ENCODE assay signal across 24 cellular contexts in genomic region chr20:8398289-8399051, GRCh38.
DNase-seq lines count a peak whose midpoint lies in the region; ATAC-seq, FAIRE-seq and TF ChIP-seq lines count a peak whose summit lies in the region.
"Had no signal": no experiment of that assay in that cellular context is flagged by ENCODE, and none has a peak within 500 bp of the region (broad histone marks: within the 10 kb centered on the region; RNA-seq: fewer than 3 reads in every experiment).

No MANE protein-coding gene starts in this region.

- H3K9ac ChIP-seq in SU-DHL-6 (ENCODE audit: low read length) (no peak overlapping the region), kidney (ENCODE audit: low read length in 2 of 2) (no peak overlapping the region)

- H3K9me3 ChIP-seq in BE2C, result no peaks in the 10 kb centered on the region
- H3K9me3 ChIP-seq in SU-DHL-6 (ENCODE audit: insufficient read depth, low read length), result no peaks in the 10 kb centered on the region
- no peaks in the 10 kb centered on the region for H3K9me3 ChIP-seq in kidney (ENCODE audit: control insufficient read depth in 1 of 2, low read length in 2 of 2)
- H3K9me3 ChIP-seq: colonic mucosa, heart right ventricle, left ventricle myocardium inferior, tibial artery had no signal

- no peaks in the 10 kb centered on the region for H3K36me3 ChIP-seq in BE2C
- H3K36me3 ChIP-seq in SU-DHL-6 (ENCODE audit: low read length), result no peaks in the 10 kb centered on the region
- H3K36me3 ChIP-seq in kidney (ENCODE audit: control insufficient read depth in 1 of 2, insufficient read depth in 2 of 2, low read length in 2 of 2), result no peaks in the 10 kb centered on the region
- H3K36me3 ChIP-seq: colonic mucosa, heart right ventricle, left ventricle myocardium inferior, tibial artery had no signal

- H3K4me2 ChIP-seq in SU-DHL-6 (ENCODE audit: low read depth, low read length, poor library complexity, severe bottlenecking), result no peak overlapping the region

- H4K20me1 ChIP-seq in SU-DHL-6 (ENCODE audit: low read depth, low read length), result no peaks in the 10 kb centered on the region

- no peaks in the 10 kb centered on the region for H3K79me2 ChIP-seq in SU-DHL-6 (ENCODE audit: insufficient read depth, low read length)

- no peaks in the 10 kb centered on the region for H3K9me2 ChIP-seq in SU-DHL-6 (replicated peaks; ENCODE audit: insufficient read depth, low read length)

- TF ChIP-seq CTCF in BE2C (IDR thresholded peaks at IDR 0.05; ENCODE audit: low read depth, low read length) (peak; percentile 32), GM12872 (IDR thresholded peaks at IDR 0.05; ENCODE audit: insufficient read depth, low read depth, low read length) (0 out of 3 replicates have a peak, but pooled peaks have one; percentile 3), SU-DHL-6 (IDR thresholded peaks at IDR 0.05; ENCODE audit: insufficient read depth, low read length, poor library complexity, severe bottlenecking) (no peak), kidney (IDR thresholded peaks at IDR 0.05; ENCODE audit: borderline replicate concordance, extremely low read depth, insufficient read depth) (no peak), GM13977 (IDR thresholded peaks at IDR 0.05; ENCODE audit: extremely low read depth, insufficient read depth, missing control alignments) (no peak)

- intact Hi-C loops in kidney (cut with DNase I), result no loop called here

- H2AFZ ChIP-seq in SU-DHL-6 (ENCODE audit: low read depth, low read length, severe bottlenecking), result no peak overlapping the region

- DNase-seq in BE2C (peak; percentile 21), kidney (no peak), GM13977 (ENCODE audit: low spot score) (no peak)
- DNase-seq: activated CD4-positive, alpha-beta T cell treated with anti-CD3 and anti-CD28 coated beads for 36 hours; activated CD8-positive, alpha-beta memory T cell treated with anti-CD3 and anti-CD28 coated beads, Interleukin-2, amount 10 ng/mL, durations not matched to agents 7 days and 5 days; colonic mucosa; COR-L47; heart right ventricle; KBM-7; left ventricle myocardium inferior; midbrain; NCI-H1092; NCI-H2081; NCI-H510A treated with DMSO at 0.1 percent for 48 hours; stimulated activated CD4-positive, alpha-beta T cell treated with anti-CD3 and anti-CD28 coated beads, Interleukin-4, amount 100 ng/mL, for 1 hour; SW 1271; tibial artery had no signal

- H3K4me1 ChIP-seq in BE2C (peaks cover 9% of the 10 kb centered on the region), kidney (ENCODE audit: control insufficient read depth in 1 of 2, insufficient read depth in 1 of 2, low read depth in 1 of 2, low read length in 2 of 2) (no peaks in the 10 kb centered on the region)
- H3K4me1 ChIP-seq: colonic mucosa, tibial artery had no signal

- in situ Hi-C loops in GM13977 (cut with MboI; ENCODE audit: low pct_unique_long_range_greater_than_20kb, low sequenced_read_pairs, unreplicated experiment), result no loop called here

- no peak overlapping the region for H3K4me3 ChIP-seq in BE2C (ENCODE audit: low read depth, low read length)
- H3K4me3 ChIP-seq in SU-DHL-6 (ENCODE audit: insufficient read depth, low read length, poor library complexity, severe bottlenecking), result no peak overlapping the region
- no peak overlapping the region for H3K4me3 ChIP-seq in kidney (ENCODE audit: low read length in 2 of 2)
- H3K4me3 ChIP-seq: colonic mucosa, heart right ventricle, left ventricle myocardium inferior, skin epidermis, tibial artery had no signal

- H3F3A ChIP-seq in SU-DHL-6 (ENCODE audit: insufficient read depth), result peaks cover 14% of the 10 kb centered on the region; the same call in 1 of the 2 replicates

- FAIRE-seq in kidney (lab: Jason Lieb, UNC), result peak; percentile 19
- FAIRE-seq: astrocyte, TTC549 had no signal

- ATAC-seq in GM21390 (IDR thresholded peaks at IDR 0.05; ENCODE audit: unreplicated experiment), result no peak
- no peak for ATAC-seq in HG03460 (IDR thresholded peaks at IDR 0.05; ENCODE audit: unreplicated experiment)
- ATAC-seq: activated CD4-positive, alpha-beta T cell treated with anti-CD3 and anti-CD28 coated beads for 36 hours; activated CD8-positive, alpha-beta memory T cell treated with anti-CD3 and anti-CD28 coated beads, Interleukin-2, amount 10 ng/mL, durations not matched to agents 7 days and 5 days; heart right ventricle had no signal

- H3K27ac ChIP-seq in SU-DHL-6 (ENCODE audit: low read depth, low read length) (peak overlapping the region; percentile 75; the same call in 1 of the 2 replicates), kidney (ENCODE audit: low read depth in 2 of 2, low read length in 2 of 2) (no peak overlapping the region)
- H3K27ac ChIP-seq: colonic mucosa, heart right ventricle, left ventricle myocardium inferior, skin epidermis, tibial artery had no signal

- H3K27me3 ChIP-seq in BE2C (no peaks in the 10 kb centered on the region), SU-DHL-6 (ENCODE audit: low read length) (no peaks in the 10 kb centered on the region)
- H3K27me3 ChIP-seq: colonic mucosa, heart right ventricle, tibial artery had no signal

Comparison
In these comparisons a context has a peak if more than half of its experiments do, and no peak if none do; other contexts are left out.
1. CTCF ChIP-seq: peak in BE2C (single experiment) and GM12872 (single experiment); none in SU-DHL-6 (single experiment), kidney (single experiment) and GM13977 (single experiment).